Comparison of ENCODE assay signal across 21 cellular contexts in genomic region chr1:192087334-192087733, GRCh38.
"Had no signal": no experiment of that assay in that cellular context is flagged by ENCODE, and none has a peak within 500 bp of the region (broad histone marks: within the 10 kb centered on the region; RNA-seq: fewer than 3 reads in every experiment).

No MANE protein-coding gene starts in this region.

- H3K9me3 ChIP-seq: SJCRH30 had no signal

- H3K4me1 Mint-ChIP-seq: T-helper 17 cell had no signal

- H3K36me3 ChIP-seq: SJCRH30 had no signal

- H3K4me3 Mint-ChIP-seq: T-helper 17 cell had no signal

- H3K27ac ChIP-seq: HL-60, SJCRH30 had no signal

- H3K4me3 ChIP-seq: SJCRH30 had no signal

- H3K27me3 Mint-ChIP-seq: T-helper 17 cell had no signal

- H3K27ac Mint-ChIP-seq: T-helper 17 cell had no signal

- H3K27me3 ChIP-seq: SJCRH30 had no signal

- H3K4me1 ChIP-seq: SJCRH30 had no signal

- ATAC-seq: Panc1, PC-3, Right ventricle myocardium inferior, SK-N-SH treated with all-trans-retinoic acid at 6 μM for 48 hours, T-helper 17 cell had no signal

- DNase-seq: KBM-7; MM.1S; NCI-H1092 treated with DMSO at 0.1 percent for 48 hours; NCI-H1436 treated with DMSO at 0.1 percent for 48 hours; NCI-H1694; NCI-H187 treated with DMSO at 0.1 percent for 48 hours; NCI-H2029 treated with DMSO at 0.1 percent for 48 hours; NCI-H2171 treated with DMSO at 0.1 percent for 48 hours; NCI-H524; NCI-H526 treated with DMSO at 0.1 percent for 48 hours; NCI-H774; NK-92 treated with Interleukin-12 subunit alpha and Interleukin-12 subunit beta, amount 100 ng/mL, for 24 hours; PC-3; SHP77 treated with DMSO at 0.1 percent for 48 hours; SJCRH30; T-helper 1 cell; T-helper 17 cell had no signal
